ENCODE assay signal across 14 cellular contexts in the genomic region with DNA sequence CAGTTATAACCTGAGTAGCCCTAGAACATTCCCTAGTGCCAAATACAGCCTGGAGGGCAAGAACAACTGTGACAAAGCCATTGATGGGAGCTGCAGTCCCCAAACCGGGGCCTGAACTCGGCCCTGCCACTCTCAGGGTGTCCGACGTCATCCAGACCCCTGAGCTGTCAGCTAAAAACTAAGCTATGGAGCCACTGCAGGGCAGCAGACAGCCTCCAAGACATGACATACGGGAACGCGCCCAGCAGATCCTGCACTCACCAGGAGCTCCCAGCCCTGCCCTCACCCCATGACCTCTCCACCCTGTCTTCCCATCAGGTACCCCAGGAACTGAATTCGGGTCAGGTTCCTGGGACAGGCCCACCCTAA. TPM values are rescaled to one million over a fixed set of nuclear protein-coding genes. Genes with fewer than 3 reads are reported as not detected.
DNase-seq lines count a peak whose midpoint lies in the region; ATAC-seq and TF ChIP-seq lines count a peak whose summit lies in the region.
"Had no signal": no experiment of that assay in that cellular context is flagged by ENCODE, and none has a peak within 500 bp of the region (broad histone marks: within the 10 kb centered on the region; RNA-seq: fewer than 3 reads in every experiment).

No MANE protein-coding gene starts in this region.

- peaks cover 80% of the 10 kb centered on the region for H3K4me1 ChIP-seq in CD4-positive, alpha-beta memory T cell (ENCODE audit: insufficient read depth, low read length)
- H3K4me1 ChIP-seq in mesendoderm (ENCODE audit: control insufficient read depth, low read depth, low read length) (no peaks in the 10 kb centered on the region), A673 (ENCODE audit: insufficient read depth, low read length, poor library complexity, severe bottlenecking) (peaks cover 15% of the 10 kb centered on the region)

- H3K4me2 ChIP-seq in mesendoderm (ENCODE audit: low read length) = no peak overlapping the region

- no peak overlapping the region for H2BK5ac ChIP-seq in mesendoderm (ENCODE audit: low read length)

- no TSS peak for BruUV-seq in A673 (replicated peaks; lab: Mats Ljungman, UMichigan)

- peak overlapping the region; percentile 90 for H3K27ac ChIP-seq in CD4-positive, alpha-beta memory T cell (ENCODE audit: low read depth, low read length)
- peak overlapping the region; percentile 90 for H3K27ac ChIP-seq in VCaP
- no peak overlapping the region for H3K27ac ChIP-seq in mesendoderm (ENCODE audit: low read depth, low read length)
- H3K27ac ChIP-seq in A673 (ENCODE audit: low read depth, low read length, poor library complexity, severe bottlenecking) = no peak overlapping the region
- H3K27ac ChIP-seq: epithelial cell of prostate, ovary had no signal

- CTCF ChIA-PET in CD4-positive, alpha-beta memory T cell (lab: Charles Lee; ENCODE audit: partially characterized antibody) = interaction anchor here (0.8 to 9.9 kb wide), 12 partner anchors 10 to 232 kb away, joined by 3 to 213 read pairs (median 10); no protein-coding TSS in a partner anchor
- CTCF ChIA-PET in A673 (lab: Charles Lee) = interaction anchor here (0.5 kb wide), 1 partner anchor 636 kb away, joined by 4 read pairs; no protein-coding TSS in a partner anchor

- H2AK5ac ChIP-seq in mesendoderm (ENCODE audit: low read length) = no peak overlapping the region

- intact Hi-C loops in CD4-positive, alpha-beta memory T cell (cut with micrococcal nuclease) = no loop called here
- intact Hi-C loops in A673 (cut with micrococcal nuclease; ENCODE audit: unreplicated experiment) = no loop called here

- peak; percentile 4 to 6 for ATAC-seq in naive B cell (ENCODE audit: low read depth in 2 of 2)
- ATAC-seq: K562 had no signal

- H2BK120ac ChIP-seq in mesendoderm (ENCODE audit: low read depth, low read length) = no peak overlapping the region

- no peaks in the 10 kb centered on the region for H3K9me3 ChIP-seq in CD4-positive, alpha-beta memory T cell (ENCODE audit: control insufficient read depth in 1 of 2, low read length in 2 of 2)
- H3K9me3 ChIP-seq in A673 (ENCODE audit: low read depth, low read length, poor library complexity, severe bottlenecking) = no peaks in the 10 kb centered on the region
- H3K9me3 ChIP-seq: breast epithelium, ovary had no signal

- H2BK15ac ChIP-seq in mesendoderm (replicated peaks; ENCODE audit: low read depth) = no peak overlapping the region

- no peaks in the 10 kb centered on the region for H3K36me3 ChIP-seq in CD4-positive, alpha-beta memory T cell (ENCODE audit: insufficient read depth, low read length)
- H3K36me3 ChIP-seq in H7 (replicated peaks; ENCODE audit: control insufficient read depth, insufficient read depth, low read length) = no peaks in the 10 kb centered on the region
- no peaks in the 10 kb centered on the region for H3K36me3 ChIP-seq in mesendoderm (ENCODE audit: control insufficient read depth, insufficient read depth, low read length)
- no peaks in the 10 kb centered on the region for H3K36me3 ChIP-seq in A673 (ENCODE audit: insufficient read depth, low read length, poor library complexity, severe bottlenecking)
- H3K36me3 ChIP-seq: breast epithelium, ovary had no signal

- H3K27me3 ChIP-seq in CD4-positive, alpha-beta memory T cell (ENCODE audit: insufficient read depth, low read length) = no peaks in the 10 kb centered on the region
- H3K27me3 ChIP-seq in H7 (ENCODE audit: control insufficient read depth, insufficient read depth, low read length) (no peaks in the 10 kb centered on the region), mesendoderm (ENCODE audit: insufficient read depth, low read length, poor library complexity) (no peaks in the 10 kb centered on the region), A673 (replicated peaks; ENCODE audit: insufficient read depth, low read depth, low read length, poor library complexity) (no peaks in the 10 kb centered on the region)
- H3K27me3 ChIP-seq: breast epithelium, ovary had no signal

- peaks cover 9 to 17% of the 10 kb centered on the region in 2 donors for H3K36me3 Mint-ChIP-seq in CD4-positive, alpha-beta memory T cell
- H3K36me3 Mint-ChIP-seq in naive B cell = no peaks in the 10 kb centered on the region

- peak overlapping the region in 1 of 2 donors; percentile 45 for H3K4me3 ChIP-seq in CD4-positive, alpha-beta memory T cell (ENCODE audit: low read length in 2 of 2)
- H3K4me3 ChIP-seq in H7 (ENCODE audit: insufficient read depth, low read depth, low read length) (no peak overlapping the region), mesendoderm (ENCODE audit: low read length) (no peak overlapping the region), A673 (ENCODE audit: low read depth, low read length, poor library complexity, severe bottlenecking) (no peak overlapping the region)
- H3K4me3 ChIP-seq: breast epithelium, K562, ovary had no signal

- H3K23ac ChIP-seq in mesendoderm (ENCODE audit: low read length) = no peak overlapping the region

- peak overlapping the region; percentile 52 to 87 (median 78) for H3K4me3 Mint-ChIP-seq in CD4-positive, alpha-beta memory T cell
- peak overlapping the region; percentile 63 to 91 (median 78) for H3K4me3 Mint-ChIP-seq in naive B cell

- H3K18ac ChIP-seq in mesendoderm (ENCODE audit: low read length) = no peak overlapping the region

- H3K27ac Mint-ChIP-seq in CD4-positive, alpha-beta memory T cell = peak overlapping the region; percentile 97 to 100 (median 100)
- peak overlapping the region; percentile 92 to 100 (median 99) for H3K27ac Mint-ChIP-seq in naive B cell

- peaks cover 50 to 88% (median 68%) of the 10 kb centered on the region in 4 donors for H3K4me1 Mint-ChIP-seq in CD4-positive, alpha-beta memory T cell
- H3K4me1 Mint-ChIP-seq in naive B cell = peaks cover 61 to 94% (median 89%) of the 10 kb centered on the region in 3 donors

- WGBS in mesendoderm (ENCODE audit: extremely low coverage, insufficient coverage, low lambda C conversion rate) = no CpG with 5 or more reads among the region's 8 CpGs

- H4K8ac ChIP-seq in mesendoderm (ENCODE audit: low read depth, low read length) = no peak overlapping the region

- H3K9me3 Mint-ChIP-seq in CD4-positive, alpha-beta memory T cell = no peaks in the 10 kb centered on the region
- no peaks in the 10 kb centered on the region for H3K9me3 Mint-ChIP-seq in naive B cell

- TF ChIP-seq CTCF in VCaP (conservative IDR thresholded peaks at IDR 0.05) (no peak), A673 (conservative IDR thresholded peaks at IDR 0.05; ENCODE audit: low read depth, low read length) (no peak)

- H3K27me3 Mint-ChIP-seq in CD4-positive, alpha-beta memory T cell = no peaks in the 10 kb centered on the region
- no peaks in the 10 kb centered on the region for H3K27me3 Mint-ChIP-seq in naive B cell

- POLR2A ChIA-PET in CD4-positive, alpha-beta memory T cell (lab: Charles Lee; ENCODE audit: partially characterized antibody) = interaction anchor here (0.9 to 11.9 kb wide), 15 partner anchors 28 to 218 kb away, joined by 3 to 239 read pairs (median 22); partner anchors contain the start of genes IL21R, KDM8 and NSMCE1
- POLR2A ChIA-PET in A673 (lab: Charles Lee; ENCODE audit: low non-redundant PET) = no interaction called here

- DNase-seq in CD4-positive, alpha-beta memory T cell = no peak
- DNase-seq in H7 = peak; percentile 15
- no peak for DNase-seq in naive B cell
- DNase-seq in stimulated activated CD4-positive, alpha-beta T cell treated with anti-CD3 and anti-CD28 coated beads, Interleukin-12 subunit alpha, Interleukin-12 subunit beta, amount 100 ng/mL, for 4 hours = no peak
- no peak for DNase-seq in mesendoderm
- DNase-seq in A673 (ENCODE audit: low spot score) = no peak
- no peak for DNase-seq in RKO (ENCODE audit: low spot score)
- DNase-seq: GOT3, NCI-H2081 treated with DMSO at 0.1 percent for 48 hours, ovary had no signal

- no peak overlapping the region for H3K4ac ChIP-seq in mesendoderm (ENCODE audit: low read depth, low read length)

- H3K9ac ChIP-seq in mesendoderm (ENCODE audit: low read length) = no peak overlapping the region

- no peak overlapping the region for H3K56ac ChIP-seq in mesendoderm (ENCODE audit: low read length)

- H3K79me1 ChIP-seq in mesendoderm (ENCODE audit: low read length) = no peaks in the 10 kb centered on the region

- H4K5ac ChIP-seq in mesendoderm (ENCODE audit: low read length) = no peak overlapping the region

- H3K79me2 ChIP-seq in mesendoderm (ENCODE audit: control insufficient read depth, insufficient read depth, low read length) = no peaks in the 10 kb centered on the region

RNA-seq across cellular contexts. Expression of gene KDM8, which starts 28.4 kb away (rescaled TPM):
- 10 to 100 TPM; 28.6 to 31.0 TPM for total RNA-seq in CD4-positive, alpha-beta memory T cell
- polyA plus RNA-seq in CD4-positive, alpha-beta memory T cell = 1 to 10 TPM; 4.8 to 8.1 TPM
- total RNA-seq in H7 (2014; rRNA removed; shearing (Covaris generic)) = 7.6 and 12.2 TPM in 2 replicates
- 1 to 10 TPM in 5 of 6 donors, not detected in 1; 2.9 to 8.2 (median 4.2) TPM for polyA plus RNA-seq in naive B cell (ENCODE audit: low read depth in 6 of 6)
- polyA plus RNA-seq in mesendoderm (2013, experiment 1 of 2) = 5.4 TPM
- 4.7 TPM for polyA plus RNA-seq in mesendoderm (2013, experiment 2 of 2)
- total RNA-seq in A673 (2021) = 8.8 and 11.1 TPM in 2 replicates

RNA-seq across cellular contexts. Expression of gene NSMCE1, which starts 36.9 kb away (rescaled TPM):
- 10 to 100 TPM; 66.6 to 70.7 TPM for total RNA-seq in CD4-positive, alpha-beta memory T cell
- polyA plus RNA-seq in CD4-positive, alpha-beta memory T cell = 100 to 1,000 TPM; 142 to 202 TPM
- total RNA-seq in H7 (2014; rRNA removed; shearing (Covaris generic)) = 22.8 and 24.7 TPM in 2 replicates
- 100 to 1,000 TPM; 178 to 217 (median 195) TPM for polyA plus RNA-seq in naive B cell (ENCODE audit: low read depth in 6 of 6)
- 28.5 TPM for polyA plus RNA-seq in mesendoderm (2013, experiment 1 of 2)
- 28.2 TPM for polyA plus RNA-seq in mesendoderm (2013, experiment 2 of 2)
- 45.7 and 53.0 TPM in 2 replicates for total RNA-seq in A673 (2021)

Comparison
In these comparisons a context has a peak if more than half of its experiments do, and no peak if none do; other contexts are left out.
1. H3K27ac ChIP-seq: peak in CD4-positive, alpha-beta memory T cell (single experiment) and VCaP (single experiment); none in mesendoderm (single experiment) and A673 (single experiment).